In genomic region chr18:57585846-57586242, GRCh38 we compare ENCODE assay signal across 8 cellular contexts. TPM values are rescaled to one million over a fixed set of nuclear protein-coding genes. Genes with fewer than 3 reads are reported as not detected.
DNase-seq lines count a peak whose midpoint lies in the region; ATAC-seq lines count a peak whose summit lies in the region.

No MANE protein-coding gene starts in this region.

- intact Hi-C loops in activated T-helper 2 cell treated with anti-CD3 and anti-CD28 coated beads, Interferon-gamma antibody, Interleukin-2, Interleukin-4, amounts not matched to agents 10 μg/mL and 5 μg/mL and 100 μg/mL, durations not matched to agents 14 hours and 24 hours and 36 hours (cut with micrococcal nuclease): loop anchor here (1.0 to 10.0 kb wide), 2 partner anchors 35 to 931 kb away; partner anchors contain the start of genes NARS1 and WDR7

- no peaks in the 10 kb centered on the region for H3K27me3 Mint-ChIP-seq in activated T-helper 2 cell treated with anti-CD3 and anti-CD28 coated beads, Interferon-gamma antibody, Interleukin-2, Interleukin-4, amounts not matched to agents 10 μg/mL and 5 μg/mL and 100 μg/mL, durations not matched to agents 14 hours and 24 hours and 36 hours (ENCODE audit: low read depth)

- peaks cover 9% of the 10 kb centered on the region for H3K36me3 Mint-ChIP-seq in activated T-helper 2 cell treated with anti-CD3 and anti-CD28 coated beads, Interferon-gamma antibody, Interleukin-2, Interleukin-4, amounts not matched to agents 10 μg/mL and 5 μg/mL and 100 μg/mL, durations not matched to agents 14 hours and 24 hours and 36 hours (ENCODE audit: low read depth)

- peak overlapping the region; percentile 87 for H3K4me3 Mint-ChIP-seq in activated T-helper 2 cell treated with anti-CD3 and anti-CD28 coated beads, Interferon-gamma antibody, Interleukin-2, Interleukin-4, amounts not matched to agents 10 μg/mL and 5 μg/mL and 100 μg/mL, durations not matched to agents 14 hours and 24 hours and 36 hours (ENCODE audit: low read depth)

- H3K9me3 ChIP-seq in iPS-18c (ENCODE audit: control insufficient read depth, insufficient read depth, low read length): no peaks in the 10 kb centered on the region

- peak; percentile 4 for DNase-seq in ELR (ENCODE audit: low read depth)
- DNase-seq in activated T-helper 2 cell treated with anti-CD3 and anti-CD28 coated beads, Interferon-gamma antibody, Interleukin-2, Interleukin-4, amounts not matched to agents 10 μg/mL and 5 μg/mL and 100 μg/mL, durations not matched to agents 14 hours and 24 hours and 36 hours (ENCODE audit: low spot score): no peak
- DNase-seq in stimulated activated naive CD8-positive, alpha-beta T cell treated with anti-CD3 and anti-CD28 coated beads, Interleukin-15, Interleukin-2, amounts not matched to agents 100 U/mL and 50 U/mL, for 24 hours: peak; percentile 19
- no peak for DNase-seq in GDM1 (lab: John Stamatoyannopoulos, UW)
- DNase-seq in HPDE6-E6E7 (ENCODE audit: extremely low spot score): no peak

- H3K4me1 Mint-ChIP-seq in activated T-helper 2 cell treated with anti-CD3 and anti-CD28 coated beads, Interferon-gamma antibody, Interleukin-2, Interleukin-4, amounts not matched to agents 10 μg/mL and 5 μg/mL and 100 μg/mL, durations not matched to agents 14 hours and 24 hours and 36 hours (ENCODE audit: low read depth): peaks cover 20% of the 10 kb centered on the region

- no peaks in the 10 kb centered on the region for H3K9me3 Mint-ChIP-seq in activated T-helper 2 cell treated with anti-CD3 and anti-CD28 coated beads, Interferon-gamma antibody, Interleukin-2, Interleukin-4, amounts not matched to agents 10 μg/mL and 5 μg/mL and 100 μg/mL, durations not matched to agents 14 hours and 24 hours and 36 hours

- ATAC-seq in HG02870 (IDR thresholded peaks at IDR 0.05; ENCODE audit: unreplicated experiment) (peak; percentile 4), HG02884 (IDR thresholded peaks at IDR 0.05; ENCODE audit: unreplicated experiment) (no peak)
- ATAC-seq in stimulated activated naive CD8-positive, alpha-beta T cell treated with anti-CD3 and anti-CD28 coated beads, Interleukin-15, Interleukin-2, amounts not matched to agents 100 U/mL and 50 U/mL, for 24 hours: peak; percentile 11

- H3K27ac Mint-ChIP-seq in activated T-helper 2 cell treated with anti-CD3 and anti-CD28 coated beads, Interferon-gamma antibody, Interleukin-2, Interleukin-4, amounts not matched to agents 10 μg/mL and 5 μg/mL and 100 μg/mL, durations not matched to agents 14 hours and 24 hours and 36 hours: peak overlapping the region; percentile 67

- H3K4me3 ChIP-seq in iPS-18c (ENCODE audit: insufficient read depth, low read depth, low read length): peak overlapping the region; percentile 88

RNA-seq across cellular contexts. Expression of gene FECH, which starts 0.7 kb away (rescaled TPM):
- 17.4 and 21.9 TPM in 2 replicates for total RNA-seq in activated T-helper 2 cell treated with anti-CD3 and anti-CD28 coated beads, Interferon-gamma antibody, Interleukin-2, Interleukin-4, amounts not matched to agents 10 μg/mL and 5 μg/mL and 100 μg/mL, durations not matched to agents 14 hours and 24 hours and 36 hours

RNA-seq across cellular contexts. Expression of gene NARS1, which starts 35.8 kb away (rescaled TPM):
- total RNA-seq in activated T-helper 2 cell treated with anti-CD3 and anti-CD28 coated beads, Interferon-gamma antibody, Interleukin-2, Interleukin-4, amounts not matched to agents 10 μg/mL and 5 μg/mL and 100 μg/mL, durations not matched to agents 14 hours and 24 hours and 36 hours: 101 and 104 TPM in 2 replicates

Comparison
In these comparisons a context has a peak if more than half of its experiments do, and no peak if none do; other contexts are left out.
1. DNase-seq: peak in ELR (single experiment) and stimulated activated naive CD8-positive, alpha-beta T cell treated with anti-CD3 and anti-CD28 coated beads, Interleukin-15, Interleukin-2, amounts not matched to agents 100 U/mL and 50 U/mL, for 24 hours (single experiment); none in activated T-helper 2 cell treated with anti-CD3 and anti-CD28 coated beads, Interferon-gamma antibody, Interleukin-2, Interleukin-4, amounts not matched to agents 10 μg/mL and 5 μg/mL and 100 μg/mL, durations not matched to agents 14 hours and 24 hours and 36 hours (single experiment), GDM1 (single experiment) and HPDE6-E6E7 (single experiment).